ENCODE assay signal across 19 cellular contexts in the genomic region with DNA sequence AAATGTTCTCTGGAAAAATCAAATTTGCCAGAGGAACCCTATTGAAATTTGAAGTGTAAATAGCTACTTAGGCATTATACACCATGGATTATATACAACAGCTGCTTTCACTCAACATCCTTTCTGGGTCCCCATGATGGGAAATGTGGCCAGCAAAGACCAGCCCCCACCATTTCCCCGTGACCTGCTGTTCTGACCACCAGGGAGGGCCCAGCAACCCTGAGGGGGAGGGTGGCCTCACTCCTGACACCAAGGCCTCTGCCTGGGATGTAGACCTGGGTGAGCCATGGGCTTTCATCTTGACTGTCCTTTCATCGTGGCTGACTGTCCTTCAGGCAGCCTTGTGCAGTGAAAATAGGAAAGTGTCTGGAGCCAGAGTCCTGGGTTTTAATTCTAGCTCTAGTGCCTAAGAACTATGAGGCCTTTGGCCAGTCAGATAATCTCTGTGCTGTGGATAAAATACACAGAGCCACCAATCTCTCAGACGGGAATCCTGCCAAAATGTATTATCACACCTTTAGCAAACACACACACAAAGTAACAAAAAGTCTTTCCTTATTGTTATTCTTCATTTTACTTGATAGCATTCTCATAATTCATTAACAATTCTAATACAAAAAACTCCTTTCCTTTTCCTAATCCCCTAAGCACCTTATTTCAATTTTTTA.
"Had no signal": no experiment of that assay in that cellular context is flagged by ENCODE, and none has a peak within 500 bp of the region (broad histone marks: within the 10 kb centered on the region; RNA-seq: fewer than 3 reads in every experiment).

No MANE protein-coding gene starts in this region.

- H3K36me3 ChIP-seq: lower lobe of right lung, neural progenitor cell, sigmoid colon had no signal

- H3K9ac ChIP-seq: neural progenitor cell had no signal

- DNase-seq: activated CD4-positive, alpha-beta memory T cell treated with anti-CD3 and anti-CD28 coated beads, Interleukin-2, amount 10 ng/mL, durations not matched to agents 7 days and 5 days; activated CD4-positive, alpha-beta T cell treated with anti-CD3 and anti-CD28 coated beads for 48 hours; activated CD4-positive, CD25-positive, alpha-beta regulatory T cell; activated CD8-positive, alpha-beta memory T cell treated with anti-CD3 and anti-CD28 coated beads, Interleukin-2, amount 10 ng/mL, durations not matched to agents 7 days and 5 days; activated naive CD4-positive, alpha-beta T cell treated with Interleukin-2 at 50 U/mL for 16 hours; central memory CD4-positive, alpha-beta T cell; head of caudate nucleus; kidney glomerular epithelial cell; lower lobe of right lung; naive B cell; psoas muscle; sigmoid colon; stimulated activated naive CD8-positive, alpha-beta T cell treated with anti-CD3 and anti-CD28 coated beads, Interleukin-15, Interleukin-2, amounts not matched to agents 100 U/mL and 50 U/mL, for 24 hours; T-cell; T-helper 9 cell had no signal

- H3K9me3 ChIP-seq: lower lobe of right lung, psoas muscle, sigmoid colon had no signal

- H3K4me3 ChIP-seq: lower lobe of right lung, neural progenitor cell, psoas muscle, sigmoid colon had no signal

- H3K4me3 Mint-ChIP-seq: activated CD4-positive, alpha-beta memory T cell treated with anti-CD3 and anti-CD28 coated beads, Interleukin-2, amount 10 ng/mL, durations not matched to agents 7 days and 5 days; activated CD8-positive, alpha-beta memory T cell treated with anti-CD3 and anti-CD28 coated beads, Interleukin-2, amount 10 ng/mL, durations not matched to agents 7 days and 5 days; brain; naive B cell; neural progenitor cell; T-cell; type B pancreatic cell had no signal

- H3K36me3 Mint-ChIP-seq: brain, neural progenitor cell, type B pancreatic cell had no signal

- H3K27ac Mint-ChIP-seq: activated CD4-positive, alpha-beta memory T cell treated with anti-CD3 and anti-CD28 coated beads, Interleukin-2, amount 10 ng/mL, durations not matched to agents 7 days and 5 days; activated CD8-positive, alpha-beta memory T cell treated with anti-CD3 and anti-CD28 coated beads, Interleukin-2, amount 10 ng/mL, durations not matched to agents 7 days and 5 days; activated T-helper 2 cell treated with anti-CD3 and anti-CD28 coated beads, Interferon-gamma antibody, Interleukin-2, Interleukin-4, amounts not matched to agents 10 μg/mL and 5 μg/mL and 100 μg/mL, durations not matched to agents 14 hours and 24 hours and 36 hours; brain; neural progenitor cell; T-cell; type B pancreatic cell had no signal

- ATAC-seq: activated CD8-positive, alpha-beta memory T cell treated with anti-CD3 and anti-CD28 coated beads, Interleukin-2, amount 10 ng/mL, durations not matched to agents 7 days and 5 days; lower lobe of right lung; psoas muscle; stimulated activated naive CD8-positive, alpha-beta T cell treated with anti-CD3 and anti-CD28 coated beads, Interleukin-15, Interleukin-2, amounts not matched to agents 100 U/mL and 50 U/mL, for 24 hours; T-cell had no signal

- H3K4me1 Mint-ChIP-seq: activated CD4-positive, alpha-beta memory T cell treated with anti-CD3 and anti-CD28 coated beads, Interleukin-2, amount 10 ng/mL, durations not matched to agents 7 days and 5 days; activated CD8-positive, alpha-beta memory T cell treated with anti-CD3 and anti-CD28 coated beads, Interleukin-2, amount 10 ng/mL, durations not matched to agents 7 days and 5 days had no signal

- H3K27me3 ChIP-seq: neural progenitor cell, sigmoid colon had no signal

- H3K27ac ChIP-seq: lower lobe of right lung, neural progenitor cell, psoas muscle had no signal

- H3K4me1 ChIP-seq: neural progenitor cell had no signal

- H3K9me3 Mint-ChIP-seq: activated T-helper 2 cell treated with anti-CD3 and anti-CD28 coated beads, Interferon-gamma antibody, Interleukin-2, Interleukin-4, amounts not matched to agents 10 μg/mL and 5 μg/mL and 100 μg/mL, durations not matched to agents 14 hours and 24 hours and 36 hours; brain; naive B cell; neural progenitor cell; T-cell; type B pancreatic cell had no signal
